ENCODE assay signal across 1 cellular context in the genomic region with DNA sequence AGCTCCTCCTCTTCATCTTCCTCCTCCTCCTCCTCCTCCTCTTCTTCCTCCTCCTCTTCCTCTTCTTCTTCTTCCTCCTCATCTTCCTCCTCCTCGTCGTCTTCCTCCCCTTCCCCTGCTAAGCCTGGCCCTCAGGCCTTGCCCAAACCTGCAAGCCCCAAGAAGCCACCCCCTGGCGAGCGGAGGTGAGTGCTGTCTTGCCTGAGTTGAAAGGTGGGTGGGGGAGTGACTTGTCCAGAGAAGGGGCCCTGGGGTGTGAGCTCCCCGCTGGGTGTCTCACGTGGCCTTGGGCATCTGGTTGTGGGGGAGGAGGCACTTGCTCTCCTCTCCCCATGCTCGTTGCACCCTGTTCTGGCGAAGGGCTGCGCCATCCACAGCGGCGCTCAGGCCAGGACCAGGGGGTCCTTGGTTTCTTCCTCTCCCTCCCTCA.
TF ChIP-seq lines count a peak whose summit lies in the region.

No MANE protein-coding gene starts in this region.

TF ChIP-seq in K562, 482 proteins besides CTCF, POLR2A, EP300 and RAD21:
- TF ChIP-seq ZNF507 (tag; conservative IDR thresholded peaks at IDR 0.05) (no peak), BMI1 (IDR thresholded peaks at IDR 0.05; ENCODE audit: low read length) (no peak), POLR2AphosphoS2 (IDR thresholded peaks at IDR 0.05; ENCODE audit: low read length) (0 out of 2 replicates have a peak, but pooled peaks have one; percentile 10), HDGF (IDR thresholded peaks at IDR 0.05) (no peak; the same call in 1 of the 2 replicates), RBFOX2 (IDR thresholded peaks at IDR 0.05; ENCODE audit: low read depth, low read length) (0 out of 2 replicates have a peak, but pooled peaks have one; percentile 20), POLR2G (IDR thresholded peaks at IDR 0.05; ENCODE audit: low read depth, low read length) (peak; percentile 53; the same call in 1 of the 2 replicates), FOXK2 (conservative IDR thresholded peaks at IDR 0.05 in 1 of 2, IDR thresholded peaks at IDR 0.05 in 1 of 2; ENCODE audit: low read depth in 2 of 2) (no peak), NR1H2 (CRISPR knock-in tag; IDR thresholded peaks at IDR 0.05) (no peak), HNRNPL (IDR thresholded peaks at IDR 0.05; ENCODE audit: low read depth, low read length) (no peak), ZNF780A (CRISPR knock-in tag; IDR thresholded peaks at IDR 0.05) (no peak), ZNF561 (CRISPR knock-in tag; conservative IDR thresholded peaks at IDR 0.05) (no peak)
- TF ChIP-seq, protein P1, sequence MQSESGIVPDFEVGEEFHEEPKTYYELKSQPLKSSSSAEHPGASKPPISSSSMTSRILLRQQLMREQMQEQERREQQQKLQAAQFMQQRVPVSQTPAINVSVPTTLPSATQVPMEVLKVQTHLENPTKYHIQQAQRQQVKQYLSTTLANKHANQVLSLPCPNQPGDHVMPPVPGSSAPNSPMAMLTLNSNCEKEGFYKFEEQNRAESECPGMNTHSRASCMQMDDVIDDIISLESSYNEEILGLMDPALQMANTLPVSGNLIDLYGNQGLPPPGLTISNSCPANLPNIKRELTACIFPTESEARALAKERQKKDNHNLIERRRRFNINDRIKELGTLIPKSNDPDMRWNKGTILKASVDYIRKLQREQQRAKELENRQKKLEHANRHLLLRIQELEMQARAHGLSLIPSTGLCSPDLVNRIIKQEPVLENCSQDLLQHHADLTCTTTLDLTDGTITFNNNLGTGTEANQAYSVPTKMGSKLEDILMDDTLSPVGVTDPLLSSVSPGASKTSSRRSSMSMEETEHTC (IDR thresholded peaks at IDR 0.05) = no peak
- TF ChIP-seq, protein P2, sequence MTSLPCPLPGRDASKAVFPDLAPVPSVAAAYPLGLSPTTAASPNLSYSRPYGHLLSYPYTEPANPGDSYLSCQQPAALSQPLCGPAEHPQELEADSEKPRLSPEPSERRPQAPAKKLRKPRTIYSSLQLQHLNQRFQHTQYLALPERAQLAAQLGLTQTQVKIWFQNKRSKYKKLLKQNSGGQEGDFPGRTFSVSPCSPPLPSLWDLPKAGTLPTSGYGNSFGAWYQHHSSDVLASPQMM (CRISPR knock-in tag; IDR thresholded peaks at IDR 0.05) = no peak
- TF ChIP-seq, protein P3, sequence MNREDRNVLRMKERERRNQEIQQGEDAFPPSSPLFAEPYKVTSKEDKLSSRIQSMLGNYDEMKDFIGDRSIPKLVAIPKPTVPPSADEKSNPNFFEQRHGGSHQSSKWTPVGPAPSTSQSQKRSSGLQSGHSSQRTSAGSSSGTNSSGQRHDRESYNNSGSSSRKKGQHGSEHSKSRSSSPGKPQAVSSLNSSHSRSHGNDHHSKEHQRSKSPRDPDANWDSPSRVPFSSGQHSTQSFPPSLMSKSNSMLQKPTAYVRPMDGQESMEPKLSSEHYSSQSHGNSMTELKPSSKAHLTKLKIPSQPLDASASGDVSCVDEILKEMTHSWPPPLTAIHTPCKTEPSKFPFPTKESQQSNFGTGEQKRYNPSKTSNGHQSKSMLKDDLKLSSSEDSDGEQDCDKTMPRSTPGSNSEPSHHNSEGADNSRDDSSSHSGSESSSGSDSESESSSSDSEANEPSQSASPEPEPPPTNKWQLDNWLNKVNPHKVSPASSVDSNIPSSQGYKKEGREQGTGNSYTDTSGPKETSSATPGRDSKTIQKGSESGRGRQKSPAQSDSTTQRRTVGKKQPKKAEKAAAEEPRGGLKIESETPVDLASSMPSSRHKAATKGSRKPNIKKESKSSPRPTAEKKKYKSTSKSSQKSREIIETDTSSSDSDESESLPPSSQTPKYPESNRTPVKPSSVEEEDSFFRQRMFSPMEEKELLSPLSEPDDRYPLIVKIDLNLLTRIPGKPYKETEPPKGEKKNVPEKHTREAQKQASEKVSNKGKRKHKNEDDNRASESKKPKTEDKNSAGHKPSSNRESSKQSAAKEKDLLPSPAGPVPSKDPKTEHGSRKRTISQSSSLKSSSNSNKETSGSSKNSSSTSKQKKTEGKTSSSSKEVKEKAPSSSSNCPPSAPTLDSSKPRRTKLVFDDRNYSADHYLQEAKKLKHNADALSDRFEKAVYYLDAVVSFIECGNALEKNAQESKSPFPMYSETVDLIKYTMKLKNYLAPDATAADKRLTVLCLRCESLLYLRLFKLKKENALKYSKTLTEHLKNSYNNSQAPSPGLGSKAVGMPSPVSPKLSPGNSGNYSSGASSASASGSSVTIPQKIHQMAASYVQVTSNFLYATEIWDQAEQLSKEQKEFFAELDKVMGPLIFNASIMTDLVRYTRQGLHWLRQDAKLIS (CRISPR knock-in tag; IDR thresholded peaks at IDR 0.05) = 0 out of 2 replicates have a peak, but pooled peaks have one; percentile 49
- TF ChIP-seq, protein P4, sequence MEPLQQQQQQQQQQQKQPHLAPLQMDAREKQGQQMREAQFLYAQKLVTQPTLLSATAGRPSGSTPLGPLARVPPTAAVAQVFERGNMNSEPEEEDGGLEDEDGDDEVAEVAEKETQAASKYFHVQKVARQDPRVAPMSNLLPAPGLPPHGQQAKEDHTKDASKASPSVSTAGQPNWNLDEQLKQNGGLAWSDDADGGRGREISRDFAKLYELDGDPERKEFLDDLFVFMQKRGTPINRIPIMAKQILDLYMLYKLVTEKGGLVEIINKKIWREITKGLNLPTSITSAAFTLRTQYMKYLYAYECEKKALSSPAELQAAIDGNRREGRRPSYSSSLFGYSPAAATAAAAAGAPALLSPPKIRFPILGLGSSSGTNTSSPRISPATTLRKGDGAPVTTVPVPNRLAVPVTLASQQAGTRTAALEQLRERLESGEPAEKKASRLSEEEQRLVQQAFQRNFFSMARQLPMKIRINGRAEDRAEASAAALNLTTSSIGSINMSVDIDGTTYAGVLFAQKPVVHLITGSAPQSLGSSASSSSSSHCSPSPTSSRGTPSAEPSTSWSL (CRISPR knock-in tag; IDR thresholded peaks at IDR 0.05; ENCODE audit: borderline replicate concordance) = no peak
- TF ChIP-seq, protein P5, sequence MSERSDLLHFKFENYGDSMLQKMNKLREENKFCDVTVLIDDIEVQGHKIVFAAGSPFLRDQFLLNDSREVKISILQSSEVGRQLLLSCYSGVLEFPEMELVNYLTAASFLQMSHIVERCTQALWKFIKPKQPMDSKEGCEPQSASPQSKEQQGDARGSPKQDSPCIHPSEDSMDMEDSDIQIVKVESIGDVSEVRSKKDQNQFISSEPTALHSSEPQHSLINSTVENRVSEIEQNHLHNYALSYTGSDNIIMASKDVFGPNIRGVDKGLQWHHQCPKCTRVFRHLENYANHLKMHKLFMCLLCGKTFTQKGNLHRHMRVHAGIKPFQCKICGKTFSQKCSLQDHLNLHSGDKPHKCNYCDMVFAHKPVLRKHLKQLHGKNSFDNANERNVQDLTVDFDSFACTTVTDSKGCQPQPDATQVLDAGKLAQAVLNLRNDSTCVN (CRISPR knock-in tag; IDR thresholded peaks at IDR 0.05) = no peak
- TF ChIP-seq, protein P6, sequence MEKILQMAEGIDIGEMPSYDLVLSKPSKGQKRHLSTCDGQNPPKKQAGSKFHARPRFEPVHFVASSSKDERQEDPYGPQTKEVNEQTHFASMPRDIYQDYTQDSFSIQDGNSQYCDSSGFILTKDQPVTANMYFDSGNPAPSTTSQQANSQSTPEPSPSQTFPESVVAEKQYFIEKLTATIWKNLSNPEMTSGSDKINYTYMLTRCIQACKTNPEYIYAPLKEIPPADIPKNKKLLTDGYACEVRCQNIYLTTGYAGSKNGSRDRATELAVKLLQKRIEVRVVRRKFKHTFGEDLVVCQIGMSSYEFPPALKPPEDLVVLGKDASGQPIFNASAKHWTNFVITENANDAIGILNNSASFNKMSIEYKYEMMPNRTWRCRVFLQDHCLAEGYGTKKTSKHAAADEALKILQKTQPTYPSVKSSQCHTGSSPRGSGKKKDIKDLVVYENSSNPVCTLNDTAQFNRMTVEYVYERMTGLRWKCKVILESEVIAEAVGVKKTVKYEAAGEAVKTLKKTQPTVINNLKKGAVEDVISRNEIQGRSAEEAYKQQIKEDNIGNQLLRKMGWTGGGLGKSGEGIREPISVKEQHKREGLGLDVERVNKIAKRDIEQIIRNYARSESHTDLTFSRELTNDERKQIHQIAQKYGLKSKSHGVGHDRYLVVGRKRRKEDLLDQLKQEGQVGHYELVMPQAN (IDR thresholded peaks at IDR 0.05; ENCODE audit: borderline replicate concordance) = no peak
